ENCODE assay signal across 1 cellular context in genomic region chr16:3001316-3001715, GRCh38.
TF ChIP-seq lines count a peak whose summit lies in the region.

No MANE protein-coding gene starts in this region.

TF ChIP-seq in GM23338, 12 proteins besides CTCF, POLR2A, EP300 and RAD21:
- no peak for TF ChIP-seq JUNB (IDR thresholded peaks at IDR 0.05; ENCODE audit: unreplicated experiment)
- TF ChIP-seq POLR2AphosphoS5 (IDR thresholded peaks at IDR 0.05; ENCODE audit: low read depth), result no peak
- TF ChIP-seq ZNF462 (CRISPR knock-in tag; IDR thresholded peaks at IDR 0.05), result no peak
- no peak for TF ChIP-seq ETS1 (IDR thresholded peaks at IDR 0.05)
- TF ChIP-seq ZNF331 (CRISPR knock-in tag; IDR thresholded peaks at IDR 0.05; ENCODE audit: low read depth), result no peak
- no peak for TF ChIP-seq REST (IDR thresholded peaks at IDR 0.05; ENCODE audit: unreplicated experiment)
- TF ChIP-seq ZNF114 (CRISPR knock-in tag; IDR thresholded peaks at IDR 0.05), result no peak
- no peak for TF ChIP-seq NANOG (IDR thresholded peaks at IDR 0.05; ENCODE audit: borderline replicate concordance)
- TF ChIP-seq CREB1 (CRISPR knock-in tag; IDR thresholded peaks at IDR 0.05; ENCODE audit: low read depth), result no peak
- no peak for TF ChIP-seq STAT1 (IDR thresholded peaks at IDR 0.05; ENCODE audit: unreplicated experiment)
- no peak for TF ChIP-seq EZH2 (IDR thresholded peaks at IDR 0.05; ENCODE audit: low read depth, unreplicated experiment)
- TF ChIP-seq EZH2phosphoT487 (IDR thresholded peaks at IDR 0.05; ENCODE audit: unreplicated experiment), result no peak
